ENCODE assay signal across 8 cellular contexts in genomic region chr15:84079885-84080777, GRCh38.
DNase-seq lines count a peak whose midpoint lies in the region; ATAC-seq, FAIRE-seq and TF ChIP-seq lines count a peak whose summit lies in the region.

No MANE protein-coding gene starts in this region.

- no peaks in the 10 kb centered on the region for H3K79me1 ChIP-seq in H1 (ENCODE audit: low read depth, low read length)

- peak overlapping the region; percentile 89 for H2AFZ ChIP-seq in H1 (ENCODE audit: low read length)

- H4K5ac ChIP-seq in H1 (ENCODE audit: insufficient read length, low read depth, low read length): no peak overlapping the region

- no peak overlapping the region for H3K56ac ChIP-seq in H1 (replicated peaks; ENCODE audit: insufficient read length, low read depth, low read length)

- TF ChIP-seq RAD21 in H1 (IDR thresholded peaks at IDR 0.05 in 1 of 2, conservative IDR thresholded peaks at IDR 0.05 in 1 of 2; ENCODE audit: low read depth in 2 of 2, low read length in 2 of 2): no peak

- H3K36me3 Mint-ChIP-seq in stimulated activated effector memory CD8-positive, alpha-beta T cell treated with anti-CD3 and anti-CD28 coated beads, Interleukin-12 subunit alpha, Interleukin-12 subunit beta, amount 100 ng/mL, for 72 hours: no peaks in the 10 kb centered on the region

- no peak overlapping the region for H3K14ac ChIP-seq in H1 (ENCODE audit: insufficient read length)

- H2BK20ac ChIP-seq in H1 (ENCODE audit: low read length): no peak overlapping the region

- H3K9me3 ChIP-seq in H1 (ENCODE audit: insufficient read depth in 2 of 2, low read depth in 1 of 2, low read length in 1 of 2): no peaks in the 10 kb centered on the region
- H3K9me3 ChIP-seq in mucosa of descending colon: no peaks in the 10 kb centered on the region

- no peak for TF ChIP-seq CTCF in H1 (IDR thresholded peaks at IDR 0.05; ENCODE audit: control extremely low read depth in 1 of 3, insufficient read depth in 1 of 3, low read depth in 1 of 3, low read length in 3 of 3)
- TF ChIP-seq CTCF in mucosa of descending colon (IDR thresholded peaks at IDR 0.05): no peak

- CTCF ChIA-PET in H1 (lab: Charles Lee; ENCODE audit: partially characterized antibody): interaction anchor here (0.8 to 1.4 kb wide), 3 partner anchors 11 to 28 kb away, joined by 3 read pairs; no protein-coding TSS in a partner anchor

- H3K4me1 Mint-ChIP-seq in stimulated activated effector memory CD8-positive, alpha-beta T cell treated with anti-CD3 and anti-CD28 coated beads, Interleukin-12 subunit alpha, Interleukin-12 subunit beta, amount 100 ng/mL, for 72 hours: peaks cover 13% of the 10 kb centered on the region

- H3K36me3 ChIP-seq in H1 (ENCODE audit: control insufficient read depth in 2 of 4, insufficient read depth in 4 of 4, low read length in 3 of 4): no peaks in the 10 kb centered on the region
- no peaks in the 10 kb centered on the region for H3K36me3 ChIP-seq in mucosa of descending colon (ENCODE audit: low read depth)

- no peaks in the 10 kb centered on the region for H4K20me1 ChIP-seq in H1 (replicated peaks in 1 of 2; ENCODE audit: control insufficient read depth in 1 of 2, insufficient read depth in 2 of 2, low read length in 2 of 2)

- H3K9ac ChIP-seq in H1 (replicated peaks in 1 of 4; ENCODE audit: extremely low read depth in 1 of 4, low read depth in 3 of 4, low read length in 3 of 4): no peak overlapping the region; a peak in 1 of 7 replicates

- peaks cover 4% of the 10 kb centered on the region; the same call in 1 of the 2 replicates for H3K23me2 ChIP-seq in H1 (ENCODE audit: low read depth, low read length)

- no peak overlapping the region for H3K18ac ChIP-seq in H1 (ENCODE audit: extremely low read depth, low read length)

- TF ChIP-seq EP300 in H1 (IDR thresholded peaks at IDR 0.05; ENCODE audit: borderline replicate concordance in 1 of 2, low read depth in 2 of 2, low read length in 2 of 2): no peak

- POLR2A ChIA-PET in H1 (lab: Charles Lee; ENCODE audit: partially characterized antibody): no interaction called here

- peak; percentile 20 for DNase-seq in DMS114 treated with DMSO at 0.1 percent for 48 hours (lab: John Stamatoyannopoulos, UW; ENCODE audit: unreplicated experiment)
- peak; percentile 46 for DNase-seq in NCI-H1417 treated with DMSO at 0.1 percent for 48 hours (lab: John Stamatoyannopoulos, UW)
- DNase-seq in activated CD4-positive, alpha-beta T cell treated with anti-CD3 and anti-CD28 coated beads, Interleukin-2, amount 50 U/mL, for 1 hour: peak; percentile 13
- DNase-seq in H1 (ENCODE audit: low read depth in 1 of 2, low spot score in 2 of 2): peak in 1 of 2 experiments; percentile 85
- DNase-seq in mucosa of descending colon: peak; percentile 17 to 52 (median 23)
- peak; percentile 5 to 65 for DNase-seq in stimulated activated effector memory CD8-positive, alpha-beta T cell treated with anti-CD3 and anti-CD28 coated beads, Interleukin-12 subunit alpha, Interleukin-12 subunit beta, amount 100 ng/mL, for 72 hours (ENCODE audit: low spot score in 2 of 2)
- DNase-seq in SIG-M5 (lab: John Stamatoyannopoulos, UW): no peak

- H3K4me1 ChIP-seq in H1 (replicated peaks in 1 of 4; ENCODE audit: control insufficient read depth in 3 of 4, insufficient read depth in 4 of 4, low read length in 3 of 4) (no peaks in the 10 kb centered on the region), mucosa of descending colon (ENCODE audit: low read depth) (no peaks in the 10 kb centered on the region)

- H3K4me3 Mint-ChIP-seq in stimulated activated effector memory CD8-positive, alpha-beta T cell treated with anti-CD3 and anti-CD28 coated beads, Interleukin-12 subunit alpha, Interleukin-12 subunit beta, amount 100 ng/mL, for 72 hours: peak overlapping the region; percentile 71

- no peak overlapping the region for H2AK5ac ChIP-seq in H1 (ENCODE audit: low read depth, low read length)

- no peak overlapping the region for H3K4ac ChIP-seq in H1 (replicated peaks; ENCODE audit: insufficient read length, low read depth, low read length)

- H3K27me3 ChIP-seq in H1 (replicated peaks in 1 of 4; ENCODE audit: control insufficient read depth in 3 of 4, extremely low read depth in 1 of 4, insufficient read depth in 3 of 4, low read length in 3 of 4): peaks cover 3 to 27% (median 13%) of the 10 kb centered on the region in 4 experiments

- no peaks in the 10 kb centered on the region for H3K79me2 ChIP-seq in H1 (ENCODE audit: control insufficient read depth in 1 of 2, insufficient read depth in 2 of 2, low read length in 2 of 2)

- peak overlapping the region; percentile 85 to 93 for H3K4me2 ChIP-seq in H1 (ENCODE audit: insufficient read depth in 1 of 2, low read depth in 2 of 2, low read length in 2 of 2)

- peak; percentile 86 for FAIRE-seq in H1 (lab: Jason Lieb, UNC)

- no peak overlapping the region for H2BK15ac ChIP-seq in H1 (ENCODE audit: low read length)

- H4K8ac ChIP-seq in H1 (ENCODE audit: extremely low read depth, insufficient read depth, low read length): no peak overlapping the region

- no peak overlapping the region for H4K91ac ChIP-seq in H1 (replicated peaks; ENCODE audit: insufficient read length, low read length)

- peaks cover 4% of the 10 kb centered on the region for H3K9me3 Mint-ChIP-seq in stimulated activated effector memory CD8-positive, alpha-beta T cell treated with anti-CD3 and anti-CD28 coated beads, Interleukin-12 subunit alpha, Interleukin-12 subunit beta, amount 100 ng/mL, for 72 hours

- H2BK120ac ChIP-seq in H1 (replicated peaks; ENCODE audit: low read depth, low read length): no peak overlapping the region

- H3K27ac Mint-ChIP-seq in stimulated activated effector memory CD8-positive, alpha-beta T cell treated with anti-CD3 and anti-CD28 coated beads, Interleukin-12 subunit alpha, Interleukin-12 subunit beta, amount 100 ng/mL, for 72 hours: peak overlapping the region; percentile 23

- no peak overlapping the region for H3K27ac ChIP-seq in H1 (ENCODE audit: low read depth, low read length)

- intact Hi-C loops in mucosa of descending colon (cut with DNase I, micrococcal nuclease): no loop called here

- H3K23ac ChIP-seq in H1 (ENCODE audit: insufficient read length): no peak overlapping the region

- ATAC-seq in GM21786 (IDR thresholded peaks at IDR 0.05; ENCODE audit: unreplicated experiment): peak; percentile 64
- ATAC-seq in mucosa of descending colon: peak; percentile 43
- ATAC-seq in stimulated activated effector memory CD8-positive, alpha-beta T cell treated with anti-CD3 and anti-CD28 coated beads, Interleukin-12 subunit alpha, Interleukin-12 subunit beta, amount 100 ng/mL, for 72 hours: peak; percentile 86

- no peak for TF ChIP-seq POLR2A in H1 (IDR thresholded peaks at IDR 0.05; ENCODE audit: control extremely low read depth in 1 of 2, low read depth in 2 of 2, low read length in 2 of 2)

- H3K4me3 ChIP-seq in H1 (ENCODE audit: extremely low read depth in 1 of 4, insufficient read depth in 2 of 4, low read depth in 3 of 4, low read length in 4 of 4): peak overlapping the region; percentile 64 to 75 (median 72)
- H3K4me3 ChIP-seq in mucosa of descending colon: no peak overlapping the region

- 3% methylated on average over 54 of the region's 65 CpGs; no CpG with 5 or more reads in 1 of the 2 experiments for WGBS in H1 (ENCODE audit: extremely low coverage in 1 of 2, insufficient coverage in 1 of 2, insufficient read length in 1 of 2, insufficient replicate concordance in 2 of 2, low coverage in 1 of 2, low lambda C conversion rate in 2 of 2, missing lambda C conversion rate in 1 of 2), 2 experiments

- no peak overlapping the region for H2BK5ac ChIP-seq in H1 (ENCODE audit: low read depth, low read length)

- no peak overlapping the region for H2BK12ac ChIP-seq in H1 (ENCODE audit: low read depth, low read length)

TF ChIP-seq in H1, 55 proteins besides CTCF, POLR2A, EP300 and RAD21 (continues in another document):
- TF ChIP-seq BRCA1 (IDR thresholded peaks at IDR 0.05; ENCODE audit: low read depth, low read length) (no peak), ATF3 (IDR thresholded peaks at IDR 0.05; ENCODE audit: insufficient read depth, low read depth, low read length) (no peak), HDAC2 (IDR thresholded peaks at IDR 0.05; ENCODE audit: borderline replicate concordance in 1 of 2, low read depth in 2 of 2, low read length in 2 of 2) (no peak; a peak in 1 of 4 replicates)
